ENCODE assay signal across 11 cellular contexts in the genomic region with DNA sequence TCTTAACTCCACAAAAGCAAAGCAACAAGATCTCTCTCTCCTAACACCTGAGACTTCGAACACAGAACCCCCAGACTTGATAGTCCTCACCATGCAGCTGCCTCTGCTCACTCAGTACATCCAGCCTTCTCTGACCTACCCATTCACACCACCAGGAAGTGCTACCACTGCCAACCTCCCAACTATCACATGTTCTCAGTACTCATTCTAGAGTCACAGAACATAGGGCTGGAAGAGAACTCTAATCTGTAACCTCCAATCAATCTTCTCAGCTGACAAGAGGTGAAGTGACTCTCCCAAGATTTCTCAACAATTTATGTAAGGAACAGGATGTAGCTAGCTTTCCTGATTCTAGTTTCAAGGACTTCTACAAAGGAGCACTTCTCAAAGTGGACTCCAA. TPM values are rescaled to one million over a fixed set of nuclear protein-coding genes. Genes with fewer than 3 reads are reported as not detected.
DNase-seq lines count a peak whose midpoint lies in the region; ATAC-seq, FAIRE-seq and TF ChIP-seq lines count a peak whose summit lies in the region.
"Had no signal": no experiment of that assay in that cellular context is flagged by ENCODE, and none has a peak within 500 bp of the region (broad histone marks: within the 10 kb centered on the region; RNA-seq: fewer than 3 reads in every experiment).

No MANE protein-coding gene starts in this region.

- FAIRE-seq in astrocyte (lab: Jason Lieb, UNC) = no peak

- H3K4me3 ChIP-seq in CD8-positive, alpha-beta T cell (ENCODE audit: low read depth, low read length) = no peak overlapping the region
- no peak overlapping the region for H3K4me3 ChIP-seq in IMR-90 (ENCODE audit: insufficient read depth, low read depth, low read length)
- no peak overlapping the region for H3K4me3 ChIP-seq in astrocyte (ENCODE audit: insufficient read depth, low read depth, low read length)
- H3K4me3 ChIP-seq in left lung = no peak overlapping the region
- H3K4me3 ChIP-seq: tibial nerve had no signal

- H3K4me1 Mint-ChIP-seq in CD8-positive, alpha-beta T cell (ENCODE audit: low read depth) = peaks cover 79% of the 10 kb centered on the region
- peaks cover 17% of the 10 kb centered on the region for H3K4me1 Mint-ChIP-seq in astrocyte (ENCODE audit: low read depth, unreplicated experiment)

- H3K27ac ChIP-seq in CD8-positive, alpha-beta T cell (ENCODE audit: low read depth, low read length) = no peak overlapping the region
- H3K27ac ChIP-seq in IMR-90 (ENCODE audit: insufficient read depth, low read length) = no peak overlapping the region
- H3K27ac ChIP-seq in astrocyte (ENCODE audit: low read depth, low read length) = no peak overlapping the region
- no peak overlapping the region for H3K27ac ChIP-seq in left lung
- H3K27ac ChIP-seq: tibial nerve had no signal

- peaks cover 42 to 74% of the 10 kb centered on the region in 2 experiments for H3K79me1 ChIP-seq in IMR-90 (ENCODE audit: low read depth in 1 of 2, low read length in 2 of 2)

- peaks cover 19% of the 10 kb centered on the region for H3K9me1 ChIP-seq in IMR-90 (ENCODE audit: insufficient read depth, low read length)

- no peak for TF ChIP-seq RAD21 in IMR-90 (IDR thresholded peaks at IDR 0.05; ENCODE audit: low read length)

- no peak overlapping the region for H3K14ac ChIP-seq in IMR-90 (replicated peaks; ENCODE audit: low read depth, low read length)

- peaks cover 83% of the 10 kb centered on the region for H3K79me2 ChIP-seq in astrocyte (ENCODE audit: insufficient read depth, low read length)

- H3K56ac ChIP-seq in IMR-90 (ENCODE audit: extremely low read depth, insufficient read depth, low read length) = no peak overlapping the region

- H4K5ac ChIP-seq in IMR-90 (ENCODE audit: low read depth, low read length) = no peak overlapping the region

- no peak overlapping the region for H2AK9ac ChIP-seq in IMR-90 (replicated peaks; ENCODE audit: low read depth, low read length, poor library complexity)

- no peak overlapping the region; a peak in 1 of 4 replicates for H4K8ac ChIP-seq in IMR-90 (ENCODE audit: low read depth in 2 of 2, low read length in 2 of 2)

- H2BK20ac ChIP-seq in IMR-90 (ENCODE audit: low read depth, low read length) = no peak overlapping the region

- in situ Hi-C loops in IMR-90 (cut with MboI; ENCODE audit: low sequenced_read_pairs) (loop anchor here (5.0 kb wide), 1 partner anchor 71 kb away; no protein-coding TSS in a partner anchor), GM13977 (cut with MboI; ENCODE audit: low pct_unique_long_range_greater_than_20kb, low sequenced_read_pairs, unreplicated experiment) (no loop called here)

- H3K4me3 Mint-ChIP-seq in CD8-positive, alpha-beta T cell = peak overlapping the region; percentile 48
- H3K4me3 Mint-ChIP-seq in astrocyte (ENCODE audit: unreplicated experiment) = no peak overlapping the region
- H3K4me3 Mint-ChIP-seq: dendritic cell treated with granulocyte-macrophage colony-stimulating factor and Interleukin-4, amounts not matched to agents 40 ng/mL and 50 ng/mL, for 4 days had no signal

- dilution Hi-C loops in IMR-90 (cut with HindIII; ENCODE audit: low sequenced_read_pairs, unreplicated experiment) = no loop called here

- CTCF ChIA-PET in CD8-positive, alpha-beta T cell (lab: Charles Lee) = no interaction called here
- CTCF ChIA-PET in IMR-90 (lab: Yijun Ruan, JAX) = interaction anchor here (0.6 to 1.3 kb wide), 2 partner anchors 79 to 1415 kb away, joined by 3 to 4 read pairs; no protein-coding TSS in a partner anchor

- H3K4me2 ChIP-seq in IMR-90 (ENCODE audit: low read depth, low read length) (no peak overlapping the region), astrocyte (ENCODE audit: low read length) (no peak overlapping the region)

- no peak for ATAC-seq in CD8-positive, alpha-beta T cell
- no peak for ATAC-seq in IMR-90 (ENCODE audit: low read depth)
- ATAC-seq in left lung = peak; percentile 47
- no peak for ATAC-seq in GM21786 (IDR thresholded peaks at IDR 0.05; ENCODE audit: unreplicated experiment)

- intact Hi-C loops in CD8-positive, alpha-beta T cell (cut with DNase I, micrococcal nuclease) = loop anchor here in 1 of 2 experiments (2.0 to 10.0 kb wide), 3 partner anchors 78 to 398 kb away; a partner anchor contains a TSS
- intact Hi-C loops in IMR-90 (cut with micrococcal nuclease) = no loop called here
- intact Hi-C loops in left lung (cut with DNase I) = no loop called here

- no peak overlapping the region for H2AK5ac ChIP-seq in IMR-90 (ENCODE audit: low read depth, low read length)

- H3K27me3 ChIP-seq in CD8-positive, alpha-beta T cell (ENCODE audit: insufficient read depth, low read length) = no peaks in the 10 kb centered on the region
- H3K27me3 ChIP-seq in IMR-90 (ENCODE audit: control insufficient read depth, insufficient read depth, low read length) (no peaks in the 10 kb centered on the region), astrocyte (ENCODE audit: insufficient read depth, low read length) (no peaks in the 10 kb centered on the region), left lung (no peaks in the 10 kb centered on the region)
- H3K27me3 ChIP-seq: tibial nerve had no signal

- POLR2A ChIA-PET in CD8-positive, alpha-beta T cell (lab: Charles Lee) = no interaction called here
- POLR2A ChIA-PET in IMR-90 (lab: Charles Lee; ENCODE audit: unreplicated experiment) = no interaction called here

- no peak overlapping the region for H4K91ac ChIP-seq in IMR-90 (ENCODE audit: insufficient read depth, low read depth, low read length)

- no peak overlapping the region for H3K9ac ChIP-seq in IMR-90 (ENCODE audit: low read depth, low read length)
- no peak overlapping the region for H3K9ac ChIP-seq in astrocyte (ENCODE audit: low read length)

- peaks cover 30% of the 10 kb centered on the region for H3K36me3 ChIP-seq in CD8-positive, alpha-beta T cell (ENCODE audit: insufficient read depth, low read length)
- H3K36me3 ChIP-seq in IMR-90 (ENCODE audit: control insufficient read depth, insufficient read depth, low read length) (peaks cover 19% of the 10 kb centered on the region), astrocyte (ENCODE audit: insufficient read depth, low read length) (peaks cover 31% of the 10 kb centered on the region), left lung (peaks cover 0 to 34% of the 10 kb centered on the region in 2 donors)

- peaks cover 60% of the 10 kb centered on the region for H3K4me1 ChIP-seq in CD8-positive, alpha-beta T cell (ENCODE audit: insufficient read depth, low read length)
- H3K4me1 ChIP-seq in IMR-90 (ENCODE audit: control insufficient read depth, insufficient read depth, low read length) = peaks cover 2% of the 10 kb centered on the region; the same call in 1 of the 2 replicates
- H3K4me1 ChIP-seq in astrocyte (ENCODE audit: insufficient read depth, low read length) = peaks cover 10% of the 10 kb centered on the region
- peaks cover 22 to 57% of the 10 kb centered on the region in 2 donors for H3K4me1 ChIP-seq in left lung

- H3K27me3 Mint-ChIP-seq in CD8-positive, alpha-beta T cell (ENCODE audit: low read depth) = no peaks in the 10 kb centered on the region
- H3K27me3 Mint-ChIP-seq in astrocyte (ENCODE audit: low read depth, unreplicated experiment) = no peaks in the 10 kb centered on the region
- H3K27me3 Mint-ChIP-seq: dendritic cell treated with granulocyte-macrophage colony-stimulating factor and Interleukin-4, amounts not matched to agents 40 ng/mL and 50 ng/mL, for 4 days had no signal

- H2AFZ ChIP-seq in IMR-90 (replicated peaks; ENCODE audit: low read length, poor library complexity) (no peak overlapping the region), astrocyte (ENCODE audit: low read depth, low read length) (no peak overlapping the region)

- H4K20me1 ChIP-seq in IMR-90 (ENCODE audit: insufficient read depth, low read length) (peaks cover 14% of the 10 kb centered on the region; the same call in 1 of the 2 replicates), astrocyte (ENCODE audit: insufficient read depth, low read length) (peaks cover 58% of the 10 kb centered on the region)

- H2BK5ac ChIP-seq in IMR-90 (ENCODE audit: low read depth, low read length, poor library complexity, severe bottlenecking) = no peak overlapping the region

- DNase-seq in CD8-positive, alpha-beta T cell = no peak
- DNase-seq in IMR-90 = peak; percentile 49
- DNase-seq in astrocyte (ENCODE audit: low read depth) = peak; percentile 28
- no peak for DNase-seq in left lung
- DNase-seq in GM13977 (ENCODE audit: low spot score) = no peak
- DNase-seq in occipital lobe (lab: John Stamatoyannopoulos, UW) = no peak
- DNase-seq in NCI-H2227 treated with DMSO at 0.1 percent for 48 hours (lab: John Stamatoyannopoulos, UW) = no peak
- DNase-seq: NCI-H1930 had no signal

- no TSS peak for BruUV-seq in IMR-90 (replicated peaks; lab: Mats Ljungman, UMichigan)

- TF ChIP-seq POLR2A in IMR-90 (IDR thresholded peaks at IDR 0.05; ENCODE audit: low read depth, low read length) = no peak

- 0 out of 2 replicates have a peak overlapping the region, but pooled peaks have one; percentile 31 for H3K23ac ChIP-seq in IMR-90 (ENCODE audit: low read depth, low read length)

- peak overlapping the region; percentile 34 for H3K27ac Mint-ChIP-seq in CD8-positive, alpha-beta T cell
- peak overlapping the region; percentile 38 for H3K27ac Mint-ChIP-seq in astrocyte (ENCODE audit: unreplicated experiment)
- H3K27ac Mint-ChIP-seq: dendritic cell treated with granulocyte-macrophage colony-stimulating factor and Interleukin-4, amounts not matched to agents 40 ng/mL and 50 ng/mL, for 4 days had no signal

- no peak for TF ChIP-seq CTCF in CD8-positive, alpha-beta T cell (IDR thresholded peaks at IDR 0.05)
- 0 out of 2 replicates have a peak, but pooled peaks have one; percentile 14 for TF ChIP-seq CTCF in IMR-90 (conservative IDR thresholded peaks at IDR 0.05; ENCODE audit: low read depth, low read length)
- TF ChIP-seq CTCF in astrocyte (IDR thresholded peaks at IDR 0.05; ENCODE audit: insufficient read depth, low read depth, low read length) = no peak
- TF ChIP-seq CTCF in left lung (IDR thresholded peaks at IDR 0.05) = peak in 1 of 2 donors; percentile 8
- TF ChIP-seq CTCF in GM13977 (IDR thresholded peaks at IDR 0.05; ENCODE audit: extremely low read depth, insufficient read depth, missing control alignments) = no peak

- H2BK15ac ChIP-seq in IMR-90 (ENCODE audit: low read depth, low read length) = no peak overlapping the region

- H3K18ac ChIP-seq in IMR-90 (ENCODE audit: low read depth, low read length) = no peak overlapping the region

- peaks cover 11% of the 10 kb centered on the region for H3K9me3 Mint-ChIP-seq in CD8-positive, alpha-beta T cell
- H3K9me3 Mint-ChIP-seq in astrocyte (ENCODE audit: unreplicated experiment) = peaks cover 1% of the 10 kb centered on the region

- WGBS in IMR-90 (ENCODE audit: extremely low coverage in 2 of 2, insufficient read length in 1 of 2), 2 experiments = 100% methylated on average over 1 of the region's 1 CpG; no CpG with 5 or more reads in 1 of the 2 experiments

- H3K9me3 ChIP-seq in CD8-positive, alpha-beta T cell (ENCODE audit: low read length) = peaks cover 7% of the 10 kb centered on the region
- H3K9me3 ChIP-seq in IMR-90 (ENCODE audit: control insufficient read depth, insufficient read depth, low read length) (peaks cover 3% of the 10 kb centered on the region; the same call in 1 of the 2 replicates), astrocyte (ENCODE audit: insufficient read depth, low read depth, low read length) (peaks cover 2% of the 10 kb centered on the region), left lung (peaks cover 0 to 2% of the 10 kb centered on the region in 2 donors)

- H2BK120ac ChIP-seq in IMR-90 (ENCODE audit: low read depth, low read length) = no peak overlapping the region

- H3K4ac ChIP-seq in IMR-90 (ENCODE audit: low read depth, low read length) = no peak overlapping the region

- peaks cover 56% of the 10 kb centered on the region for H3K36me3 Mint-ChIP-seq in CD8-positive, alpha-beta T cell
- H3K36me3 Mint-ChIP-seq in astrocyte (ENCODE audit: low read depth, unreplicated experiment) = peaks cover 32% of the 10 kb centered on the region

RNA-seq across cellular contexts. Expression of a gene that starts 3.8 kb away (rescaled TPM):
- 10 to 100 TPM; 40.6 to 45.9 TPM for total RNA-seq in CD8-positive, alpha-beta T cell
- total RNA-seq in IMR-90 (2012; rRNA removed) = 58.3 and 76.0 TPM in 2 replicates
- polyA plus RNA-seq in IMR-90 (2012; rRNA removed) = 37.0 and 49.5 TPM in 2 replicates
- polyA plus RNA-seq in IMR-90 (2012; cell fraction: cytosol; rRNA removed) = 20.2 and 21.1 TPM in 2 replicates
- 42.0 and 53.9 TPM in 2 replicates for polyA plus RNA-seq in IMR-90 (2012; cell fraction: nucleus; rRNA removed; ENCODE audit: low replicate concordance)
- 86.8 and 94.6 TPM in 2 replicates for total RNA-seq in astrocyte
- 10 to 100 TPM; 90.1 to 93.4 TPM for total RNA-seq in left lung
- 124 TPM for total RNA-seq in occipital lobe

RNA-seq across cellular contexts. Expression of a gene that starts 54.4 kb away (rescaled TPM):
- under 1 TPM in 1 of 2 experiments, not detected in 1; 0.06 TPM for total RNA-seq in CD8-positive, alpha-beta T cell
- total RNA-seq in IMR-90 (2012; rRNA removed) (not detected in 2 replicates), astrocyte (0.05 and 0.07 TPM in 2 replicates), left lung (under 1 TPM in 1 of 2 donors, not detected in 1; 0.06 TPM), occipital lobe (0.16 TPM)
- polyA plus RNA-seq in IMR-90 (2012; rRNA removed) = 0.03 and 0.07 TPM in 2 replicates
- 0.08 TPM in 1 of 2 replicates, not detected in the other for polyA plus RNA-seq in IMR-90 (2012; cell fraction: cytosol; rRNA removed)
- polyA plus RNA-seq in IMR-90 (2012; cell fraction: nucleus; rRNA removed; ENCODE audit: low replicate concordance) = 0.09 and 0.10 TPM in 2 replicates

Comparison
In these comparisons a context has a peak if more than half of its experiments do, and no peak if none do; other contexts are left out.
1. DNase-seq: peak in IMR-90 (single experiment) and astrocyte (single experiment); none in CD8-positive, alpha-beta T cell (0 of 7), left lung (0 of 2), GM13977 (single experiment), occipital lobe (single experiment) and NCI-H2227 treated with DMSO at 0.1 percent for 48 hours (single experiment).